8 cellular contexts compared by ENCODE assay signal in genomic region chr14:73751157-73751691, GRCh38. TPM values are rescaled to one million over a fixed set of nuclear protein-coding genes. Genes with fewer than 3 reads are reported as not detected.
DNase-seq lines count a peak whose midpoint lies in the region; ATAC-seq, FAIRE-seq and TF ChIP-seq lines count a peak whose summit lies in the region.

No MANE protein-coding gene starts in this region.

- H3K27ac Mint-ChIP-seq in activated naive CD8-positive, alpha-beta T cell treated with anti-CD3 and anti-CD28 coated beads, Interleukin-2, amount 10 ng/mL, durations not matched to agents 7 days and 5 days, result peak overlapping the region; percentile 93

- no peaks in the 10 kb centered on the region for H3K9me3 Mint-ChIP-seq in activated naive CD8-positive, alpha-beta T cell treated with anti-CD3 and anti-CD28 coated beads, Interleukin-2, amount 10 ng/mL, durations not matched to agents 7 days and 5 days

- no peaks in the 10 kb centered on the region for H3K9me3 ChIP-seq in heart right ventricle

- peaks cover 93% of the 10 kb centered on the region for H3K4me1 Mint-ChIP-seq in activated naive CD8-positive, alpha-beta T cell treated with anti-CD3 and anti-CD28 coated beads, Interleukin-2, amount 10 ng/mL, durations not matched to agents 7 days and 5 days

- H3K27ac ChIP-seq in heart right ventricle, result peak overlapping the region in 9 of 10 donors; percentile 85 to 100 (median 98)

- H3K27me3 Mint-ChIP-seq in activated naive CD8-positive, alpha-beta T cell treated with anti-CD3 and anti-CD28 coated beads, Interleukin-2, amount 10 ng/mL, durations not matched to agents 7 days and 5 days, result no peaks in the 10 kb centered on the region

- 44 to 45% methylated on average over 7 of the region's 7 CpGs for WGBS in heart right ventricle, 2 donors

- peaks cover 0 to 9% (median 0%) of the 10 kb centered on the region in 9 donors for H3K36me3 ChIP-seq in heart right ventricle

- POLR2A ChIA-PET in activated naive CD8-positive, alpha-beta T cell treated with anti-CD3 and anti-CD28 coated beads, Interleukin-2, amount 10 ng/mL, durations not matched to agents 7 days and 5 days (lab: Charles Lee), result interaction anchor here (0.9 to 12.6 kb wide), 4 partner anchors 8 to 35 kb away, joined by 5 to 286 read pairs (median 140); a partner anchor contains a TSS

- H3K4me1 ChIP-seq in heart right ventricle, result peaks cover 73 to 100% (median 100%) of the 10 kb centered on the region in 9 donors

- FAIRE-seq in urothelium cell line (lab: Jason Lieb, UNC), result peak; percentile 44

- TF ChIP-seq CTCF in heart right ventricle (IDR thresholded peaks at IDR 0.05), result no peak

- intact Hi-C loops in heart right ventricle (cut with DNase I) (loop anchor here in 7 of 10 donors (5.0 kb wide), 1 partner anchor 36 kb away; no protein-coding TSS in a partner anchor), Right ventricle myocardium inferior (cut with DNase I) (no loop called here)

- peaks cover 9% of the 10 kb centered on the region for H3K36me3 Mint-ChIP-seq in activated naive CD8-positive, alpha-beta T cell treated with anti-CD3 and anti-CD28 coated beads, Interleukin-2, amount 10 ng/mL, durations not matched to agents 7 days and 5 days

- H3K4me3 ChIP-seq in heart right ventricle, result no peak overlapping the region

- DNase-seq in heart right ventricle (no peak), Right ventricle myocardium inferior (ENCODE audit: missing footprints) (no peak), myocyte (ENCODE audit: low read depth) (peak; percentile 44), urothelium cell line (ENCODE audit: low spot score) (no peak), SKM-1 (lab: John Stamatoyannopoulos, UW; ENCODE audit: unreplicated experiment) (no peak)
- DNase-seq in activated naive CD8-positive, alpha-beta T cell treated with anti-CD3 and anti-CD28 coated beads, Interleukin-2, amount 10 ng/mL, durations not matched to agents 7 days and 5 days, result no peak

- H3K27me3 ChIP-seq in heart right ventricle, result no peaks in the 10 kb centered on the region

- H3K4me3 Mint-ChIP-seq in activated naive CD8-positive, alpha-beta T cell treated with anti-CD3 and anti-CD28 coated beads, Interleukin-2, amount 10 ng/mL, durations not matched to agents 7 days and 5 days, result peak overlapping the region; percentile 86

- ATAC-seq in heart right ventricle (no peak), Right ventricle myocardium inferior (no peak), HG02870 (IDR thresholded peaks at IDR 0.05; ENCODE audit: unreplicated experiment) (no peak)
- ATAC-seq in activated naive CD8-positive, alpha-beta T cell treated with anti-CD3 and anti-CD28 coated beads, Interleukin-2, amount 10 ng/mL, durations not matched to agents 7 days and 5 days (ENCODE audit: low read depth), result no peak
- ATAC-seq in activated CD4-positive, CD25-positive, alpha-beta regulatory T cell treated with anti-CD3 and anti-CD28 coated beads, Interleukin-2, amount 50 U/mL, for 24 hours, result no peak

RNA-seq across cellular contexts. Expression of gene PNMA1, which starts 37.0 kb away (rescaled TPM):
- 10 to 100 TPM; 13.9 to 30.8 (median 23.6) TPM for total RNA-seq in heart right ventricle
- 10 to 100 TPM in 1 of 2 donors, 1 to 10 TPM in 1; 6.6 to 15.7 TPM for polyA plus RNA-seq in heart right ventricle
- 14.9 TPM for total RNA-seq in Right ventricle myocardium inferior
- 10 to 100 TPM; 32.1 to 34.9 TPM for total RNA-seq in activated naive CD8-positive, alpha-beta T cell treated with anti-CD3 and anti-CD28 coated beads, Interleukin-2, amount 10 ng/mL, durations not matched to agents 7 days and 5 days
- 26.4 and 29.0 TPM in 2 replicates for total RNA-seq in myocyte
- 144 TPM for polyA plus RNA-seq in myocyte (2012)
